In genomic region chr5:124744170-124744911, GRCh38 we compare ENCODE assay signal across 8 cellular contexts. TPM values are rescaled to one million over a fixed set of nuclear protein-coding genes. Genes with fewer than 3 reads are reported as not detected.
DNase-seq lines count a peak whose midpoint lies in the region; ATAC-seq, FAIRE-seq and TF ChIP-seq lines count a peak whose summit lies in the region.

No MANE protein-coding gene starts in this region.

- DNase-seq in GM18507 (ENCODE audit: extremely low spot score, insufficient read length, low read depth) (no peak), WERI-Rb-1 (peak; percentile 35), hypothalamus (lab: John Stamatoyannopoulos, UW) (peak in 47 of 51 donors; percentile 13 to 87 (median 51)), gastrocnemius medialis (peak; percentile 39 to 64), urothelium cell line (ENCODE audit: low spot score) (no peak), erythroblast (lab: John Stamatoyannopoulos, UW) (no peak)
- no peak for DNase-seq in effector CD8-positive, alpha-beta T cell (lab: John Stamatoyannopoulos, UW)

- H3K27ac ChIP-seq in WERI-Rb-1 (peak overlapping the region; percentile 75), gastrocnemius medialis (peak overlapping the region; percentile 87 to 96 (median 92))

- intact Hi-C loops in gastrocnemius medialis (cut with DNase I; ENCODE audit: low total_unique reads) = loop anchor here (10.0 kb wide), 1 partner anchor 670 kb away; no protein-coding TSS in a partner anchor

- H3K4me1 ChIP-seq in gastrocnemius medialis = peaks cover 51 to 53% of the 10 kb centered on the region in 2 donors

- peak; percentile 48 for FAIRE-seq in GM18507 (lab: Jason Lieb, UNC)
- FAIRE-seq in urothelium cell line (lab: Jason Lieb, UNC) = no peak

- H3K9me3 ChIP-seq in WERI-Rb-1 (ENCODE audit: severe bottlenecking) (no peaks in the 10 kb centered on the region), gastrocnemius medialis (no peaks in the 10 kb centered on the region)

- H3K27me3 ChIP-seq in WERI-Rb-1 (ENCODE audit: insufficient read depth, low read depth, severe bottlenecking) (no peaks in the 10 kb centered on the region), gastrocnemius medialis (no peaks in the 10 kb centered on the region)

- no peak for TF ChIP-seq CTCF in WERI-Rb-1 (IDR thresholded peaks at IDR 0.05; ENCODE audit: low read depth, low read length)
- no peak for TF ChIP-seq CTCF in gastrocnemius medialis (IDR thresholded peaks at IDR 0.05 in 4 of 5, conservative IDR thresholded peaks at IDR 0.05 in 1 of 5)

- peaks cover 8% of the 10 kb centered on the region for H3K36me3 ChIP-seq in WERI-Rb-1
- no peaks in the 10 kb centered on the region for H3K36me3 ChIP-seq in gastrocnemius medialis

- in situ Hi-C loops in gastrocnemius medialis (cut with MboI; ENCODE audit: low sequenced_read_pairs in 4 of 4) = loop anchor here in 3 of 4 donors (10.0 to 25.0 kb wide), 4 partner anchors 90 to 743 kb away; no protein-coding TSS in a partner anchor

- peak overlapping the region; percentile 99 for H3K4me3 ChIP-seq in WERI-Rb-1 (ENCODE audit: low read depth, low read length)
- H3K4me3 ChIP-seq in gastrocnemius medialis = peak overlapping the region; percentile 63 to 81 (median 71)

- ATAC-seq in gastrocnemius medialis = no peak
- ATAC-seq in HG03039 (IDR thresholded peaks at IDR 0.05; ENCODE audit: unreplicated experiment) = no peak

- TF ChIP-seq POLR2A in gastrocnemius medialis (IDR thresholded peaks at IDR 0.05) (no peak), erythroblast (IDR thresholded peaks at IDR 0.05; ENCODE audit: low read length) (no peak)

RNA-seq across cellular contexts. Expression of gene ZNF608, which starts 2.1 kb away (rescaled TPM):
- 10 to 100 TPM in 3 of 4 donors, 1 to 10 TPM in 1; 7.3 to 27.4 (median 17.5) TPM for total RNA-seq in gastrocnemius medialis

Comparison
In these comparisons a context has a peak if more than half of its experiments do, and no peak if none do; other contexts are left out.
1. DNase-seq: peak in WERI-Rb-1 (single experiment), hypothalamus (47 of 51) and gastrocnemius medialis (2 of 2); none in GM18507 (single experiment), urothelium cell line (single experiment), erythroblast (0 of 2) and effector CD8-positive, alpha-beta T cell (single experiment).